In genomic region chr10:119650692-119651513, GRCh38 we compare ENCODE assay signal across 8 cellular contexts.
DNase-seq lines count a peak whose midpoint lies in the region; ATAC-seq lines count a peak whose summit lies in the region.

TSS of gene BAG3 (plus strand) at chr10:119651380. CDS start at chr10:119651676, 296 bp downstream.

- no peaks in the 10 kb centered on the region for H3K27me3 Mint-ChIP-seq in central memory CD8-positive, alpha-beta T cell

- peaks cover 7% of the 10 kb centered on the region for H3K36me3 Mint-ChIP-seq in central memory CD8-positive, alpha-beta T cell (ENCODE audit: insufficient read depth)

- peak within 1 kb of the TSS; percentile 95 for H3K4me3 Mint-ChIP-seq in central memory CD8-positive, alpha-beta T cell

- DNase-seq in NCI-H1417 (lab: John Stamatoyannopoulos, UW) (peak; percentile 53 to 81 (median 71)), NCI-H1417 treated with DMSO at 0.1 percent for 48 hours (lab: John Stamatoyannopoulos, UW) (no peak), NCI-H2171 (lab: John Stamatoyannopoulos, UW) (peak; percentile 52), iris pigment epithelial cell (ENCODE audit: low read depth) (peak; percentile 93)
- peak; percentile 41 to 48 for DNase-seq in central memory CD8-positive, alpha-beta T cell (ENCODE audit: low spot score in 2 of 2)
- DNase-seq in stimulated activated CD4-positive, alpha-beta T cell treated with anti-CD3 and anti-CD28 coated beads, Interleukin-12 subunit alpha, Interleukin-12 subunit beta, amount 100 ng/mL, for 24 hours (ENCODE audit: low read depth in 2 of 2): peak; percentile 64 to 71

- ATAC-seq in HG02852 (IDR thresholded peaks at IDR 0.05; ENCODE audit: unreplicated experiment): peak; percentile 70
- peak; percentile 65 to 81 for ATAC-seq in activated CD4-positive, CD25-positive, alpha-beta regulatory T cell treated with anti-CD3 and anti-CD28 coated beads, Interleukin-2, amount 50 U/mL, for 24 hours
- ATAC-seq in central memory CD8-positive, alpha-beta T cell (replicated peaks; ENCODE audit: extremely low read depth, poor library complexity, severe bottlenecking): peak; percentile 55

- H3K4me1 Mint-ChIP-seq in central memory CD8-positive, alpha-beta T cell: peaks cover 38% of the 10 kb centered on the region

- no peaks in the 10 kb centered on the region for H3K9me3 Mint-ChIP-seq in central memory CD8-positive, alpha-beta T cell

- H3K27ac Mint-ChIP-seq in central memory CD8-positive, alpha-beta T cell (ENCODE audit: low read depth): peak within 1 kb of the TSS; percentile 84
